Comparison of ENCODE assay signal across 11 cellular contexts in genomic region chr2:190352668-190353536, GRCh38. TPM values are rescaled to one million over a fixed set of nuclear protein-coding genes. Genes with fewer than 3 reads are reported as not detected.
DNase-seq lines count a peak whose midpoint lies in the region; ATAC-seq and TF ChIP-seq lines count a peak whose summit lies in the region.
"Had no signal": no experiment of that assay in that cellular context is flagged by ENCODE, and none has a peak within 500 bp of the region (broad histone marks: within the 10 kb centered on the region; RNA-seq: fewer than 3 reads in every experiment).

No MANE protein-coding gene starts in this region.

- no peak overlapping the region for H3K4me3 ChIP-seq in adipocyte (ENCODE audit: low read length)
- H3K4me3 ChIP-seq in skeletal muscle tissue (ENCODE audit: low read length in 3 of 3), result no peak overlapping the region
- H3K4me3 ChIP-seq in testis, result no peak overlapping the region

- H3K4me1 ChIP-seq in adipocyte (ENCODE audit: control insufficient read depth, insufficient read depth, low read length) (peaks cover 19% of the 10 kb centered on the region), skeletal muscle tissue (ENCODE audit: control insufficient read depth in 3 of 3, insufficient read depth in 3 of 3, low read length in 3 of 3) (peaks cover 15 to 23% (median 19%) of the 10 kb centered on the region in 3 donors), testis (no peaks in the 10 kb centered on the region)

- H3K9ac ChIP-seq in adipocyte (ENCODE audit: low read length) (peak overlapping the region; percentile 45), skeletal muscle tissue (ENCODE audit: low read depth in 1 of 3, low read length in 3 of 3) (no peak overlapping the region)

- H3K27me3 ChIP-seq in adipocyte (replicated peaks; ENCODE audit: control insufficient read depth, insufficient read depth, low read length) (no peaks in the 10 kb centered on the region), skeletal muscle tissue (ENCODE audit: control insufficient read depth in 3 of 3, insufficient read depth in 3 of 3, low read length in 3 of 3) (no peaks in the 10 kb centered on the region), testis (no peaks in the 10 kb centered on the region)
- H3K27me3 ChIP-seq: brain microvascular endothelial cell had no signal

- H3K9me3 ChIP-seq in adipocyte (ENCODE audit: control insufficient read depth, low read length) (no peaks in the 10 kb centered on the region), skeletal muscle tissue (ENCODE audit: control insufficient read depth in 3 of 3, low read length in 3 of 3) (no peaks in the 10 kb centered on the region), testis (no peaks in the 10 kb centered on the region)

- H3K27ac ChIP-seq in skeletal muscle tissue (ENCODE audit: low read depth, low read length) (peak overlapping the region; percentile 6), testis (no peak overlapping the region)
- H3K27ac ChIP-seq: brain microvascular endothelial cell, WERI-Rb-1 had no signal

- intact Hi-C loops in testis (cut with DNase I; ENCODE audit: low total_unique reads), result no loop called here

- ATAC-seq in HG02884 (IDR thresholded peaks at IDR 0.05; ENCODE audit: unreplicated experiment) (no peak), HG02981 (IDR thresholded peaks at IDR 0.05; ENCODE audit: unreplicated experiment) (no peak)
- no peak for ATAC-seq in activated CD4-positive, CD25-positive, alpha-beta regulatory T cell treated with anti-CD3 and anti-CD28 coated beads, Interleukin-2, amount 50 U/mL, for 24 hours
- ATAC-seq: HCT116 had no signal

- DNase-seq in NCI-H1092 treated with DMSO at 0.1 percent for 48 hours (lab: John Stamatoyannopoulos, UW) (peak; percentile 50), adipocyte (ENCODE audit: low read depth) (peak; percentile 9), hippocampal formation (lab: John Stamatoyannopoulos, UW) (peak; percentile 35 to 80), testis (no peak)
- DNase-seq: brain microvascular endothelial cell, WERI-Rb-1 had no signal

- H3K36me3 ChIP-seq in adipocyte (ENCODE audit: control insufficient read depth, insufficient read depth, low read length, severe bottlenecking), result no peaks in the 10 kb centered on the region
- no peaks in the 10 kb centered on the region for H3K36me3 ChIP-seq in skeletal muscle tissue (ENCODE audit: control insufficient read depth in 3 of 3, insufficient read depth in 3 of 3, low read length in 3 of 3)
- no peaks in the 10 kb centered on the region for H3K36me3 ChIP-seq in testis (ENCODE audit: low read depth, missing control alignments)
- H3K36me3 ChIP-seq: brain microvascular endothelial cell, WERI-Rb-1 had no signal

- no peak for TF ChIP-seq POLR2A in testis (IDR thresholded peaks at IDR 0.05)

- WGBS in testis, 2 donors, result 85 to 90% methylated on average over 7 to 8 of the region's 8 CpGs

- TF ChIP-seq CTCF in testis (IDR thresholded peaks at IDR 0.05), result no peak

RNA-seq across cellular contexts. Expression of gene INPP1, which starts 9.5 kb away (rescaled TPM):
- total RNA-seq in skeletal muscle tissue, result 8.4 TPM
- total RNA-seq in testis, result 10 to 100 TPM; 37.8 to 62.6 TPM
- polyA plus RNA-seq in testis (ENCODE audit: insufficient read depth, low read depth, low replicate concordance), result 105 TPM

RNA-seq across cellular contexts. Expression of gene HIBCH, which starts 33.3 kb away (rescaled TPM):
- total RNA-seq in skeletal muscle tissue (26.1 TPM), testis (10 to 100 TPM; 46.1 to 67.0 TPM)
- 44.1 TPM for polyA plus RNA-seq in testis (ENCODE audit: insufficient read depth, low read depth, low replicate concordance)

RNA-seq across cellular contexts. Expression of gene MFSD6, which starts 55.3 kb away (rescaled TPM):
- 8.4 TPM for total RNA-seq in skeletal muscle tissue
- total RNA-seq in testis, result 10 to 100 TPM; 29.9 to 47.3 TPM
- 15.0 TPM for polyA plus RNA-seq in testis (ENCODE audit: insufficient read depth, low read depth, low replicate concordance)
